ENCODE assay signal across 9 cellular contexts in genomic region chr3:132038198-132038825, GRCh38. TPM values are rescaled to one million over a fixed set of nuclear protein-coding genes. Genes with fewer than 3 reads are reported as not detected.
DNase-seq lines count a peak whose midpoint lies in the region; ATAC-seq and TF ChIP-seq lines count a peak whose summit lies in the region.
"Had no signal": no experiment of that assay in that cellular context is flagged by ENCODE, and none has a peak within 500 bp of the region (broad histone marks: within the 10 kb centered on the region; RNA-seq: fewer than 3 reads in every experiment).

No MANE protein-coding gene starts in this region.

- no peaks in the 10 kb centered on the region for H3K79me2 ChIP-seq in OCI-LY1 (ENCODE audit: insufficient read depth, low read length)

- H3K9ac ChIP-seq in OCI-LY1 (ENCODE audit: low read length) = no peak overlapping the region

- no peaks in the 10 kb centered on the region for H3K36me3 ChIP-seq in OCI-LY1 (ENCODE audit: insufficient read depth, low read length)

- POLR2A ChIA-PET in HEK293T (lab: Yijun Ruan, JAX) = no interaction called here

- H2AFZ ChIP-seq in OCI-LY1 (ENCODE audit: low read length) = no peak overlapping the region

- no peaks in the 10 kb centered on the region for H3F3A ChIP-seq in OCI-LY1 (ENCODE audit: insufficient read depth, low read length)

- H3K27me3 ChIP-seq in OCI-LY1 (ENCODE audit: insufficient read depth, low read length) = no peaks in the 10 kb centered on the region

- H3K4me3 ChIP-seq in AG10803 (ENCODE audit: low read length) = no peak overlapping the region
- no peak overlapping the region for H3K4me3 ChIP-seq in OCI-LY1 (ENCODE audit: low read depth, low read length, poor library complexity, severe bottlenecking)
- no peak overlapping the region for H3K4me3 ChIP-seq in fibroblast of mammary gland (ENCODE audit: control insufficient read depth, low read depth, low read length)

- no peaks in the 10 kb centered on the region for H3K4me1 ChIP-seq in OCI-LY1 (ENCODE audit: insufficient read depth, low read length, severe bottlenecking)

- CTCF ChIA-PET in HEK293T (lab: Yijun Ruan, JAX) = interaction anchor here (0.7 to 2.0 kb wide), 7 partner anchors 11 to 1005 kb away, joined by 3 to 7 read pairs (median 3); no protein-coding TSS in a partner anchor

- intact Hi-C loops in sciatic nerve (cut with DNase I) = no loop called here

- TF ChIP-seq CTCF in AG10803 (conservative IDR thresholded peaks at IDR 0.05; ENCODE audit: low read length) (peak; percentile 80), OCI-LY1 (IDR thresholded peaks at IDR 0.05; ENCODE audit: low read length) (peak; percentile 72), fibroblast of mammary gland (conservative IDR thresholded peaks at IDR 0.05; ENCODE audit: control insufficient read depth, insufficient read depth, low read depth, low read length) (peak; percentile 73)

- DNase-seq in AG10803 (ENCODE audit: low read depth) (peak; percentile 24), HEK293T (ENCODE audit: extremely low spot score) (peak; percentile 20), fibroblast of mammary gland (ENCODE audit: low read depth) (peak; percentile 33), sciatic nerve (ENCODE audit: low spot score) (no peak), NCI-H226 (no peak)

- no peaks in the 10 kb centered on the region for H4K20me1 ChIP-seq in OCI-LY1 (ENCODE audit: insufficient read depth, low read length)

- ATAC-seq in sciatic nerve = no peak
- ATAC-seq in HG03139 (IDR thresholded peaks at IDR 0.05; ENCODE audit: unreplicated experiment) = no peak
- ATAC-seq in GM18873 (IDR thresholded peaks at IDR 0.05; ENCODE audit: low FRiP score, unreplicated experiment) = no peak

- no peak overlapping the region for H3K27ac ChIP-seq in OCI-LY1 (ENCODE audit: low read depth, low read length, poor library complexity, severe bottlenecking)

- H3K9me2 ChIP-seq in OCI-LY1 (ENCODE audit: low read depth, low read length) = no peaks in the 10 kb centered on the region

- H3K4me2 ChIP-seq in OCI-LY1 (ENCODE audit: low read length) = no peak overlapping the region

- no peaks in the 10 kb centered on the region for H3K9me3 ChIP-seq in OCI-LY1 (ENCODE audit: low read length)

TF ChIP-seq in HEK293T, 16 proteins besides CTCF, POLR2A, EP300 and RAD21:
- TF ChIP-seq SUZ12 (IDR thresholded peaks at IDR 0.05) = no peak
- TF ChIP-seq, protein P1, sequence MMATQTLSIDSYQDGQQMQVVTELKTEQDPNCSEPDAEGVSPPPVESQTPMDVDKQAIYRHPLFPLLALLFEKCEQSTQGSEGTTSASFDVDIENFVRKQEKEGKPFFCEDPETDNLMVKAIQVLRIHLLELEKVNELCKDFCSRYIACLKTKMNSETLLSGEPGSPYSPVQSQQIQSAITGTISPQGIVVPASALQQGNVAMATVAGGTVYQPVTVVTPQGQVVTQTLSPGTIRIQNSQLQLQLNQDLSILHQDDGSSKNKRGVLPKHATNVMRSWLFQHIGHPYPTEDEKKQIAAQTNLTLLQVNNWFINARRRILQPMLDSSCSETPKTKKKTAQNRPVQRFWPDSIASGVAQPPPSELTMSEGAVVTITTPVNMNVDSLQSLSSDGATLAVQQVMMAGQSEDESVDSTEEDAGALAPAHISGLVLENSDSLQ (IDR thresholded peaks at IDR 0.05) = peak; percentile 58; the same call in 1 of the 2 replicates

RNA-seq across cellular contexts. Expression of gene CPNE4, which starts 3.5 kb away (rescaled TPM):
- total RNA-seq in sciatic nerve = 0.18 TPM
- total RNA-seq: glomerular endothelial cell had no signal

Comparison
In these comparisons a context has a peak if more than half of its experiments do, and no peak if none do; other contexts are left out.
1. DNase-seq: peak in AG10803 (single experiment), HEK293T (single experiment) and fibroblast of mammary gland (single experiment); none in sciatic nerve (single experiment) and NCI-H226 (single experiment).
2. Peak in every context shown above with its lines, with median percentiles within 50 percentile points of each other: CTCF ChIP-seq.